ENCODE assay signal across 8 cellular contexts in the genomic region with DNA sequence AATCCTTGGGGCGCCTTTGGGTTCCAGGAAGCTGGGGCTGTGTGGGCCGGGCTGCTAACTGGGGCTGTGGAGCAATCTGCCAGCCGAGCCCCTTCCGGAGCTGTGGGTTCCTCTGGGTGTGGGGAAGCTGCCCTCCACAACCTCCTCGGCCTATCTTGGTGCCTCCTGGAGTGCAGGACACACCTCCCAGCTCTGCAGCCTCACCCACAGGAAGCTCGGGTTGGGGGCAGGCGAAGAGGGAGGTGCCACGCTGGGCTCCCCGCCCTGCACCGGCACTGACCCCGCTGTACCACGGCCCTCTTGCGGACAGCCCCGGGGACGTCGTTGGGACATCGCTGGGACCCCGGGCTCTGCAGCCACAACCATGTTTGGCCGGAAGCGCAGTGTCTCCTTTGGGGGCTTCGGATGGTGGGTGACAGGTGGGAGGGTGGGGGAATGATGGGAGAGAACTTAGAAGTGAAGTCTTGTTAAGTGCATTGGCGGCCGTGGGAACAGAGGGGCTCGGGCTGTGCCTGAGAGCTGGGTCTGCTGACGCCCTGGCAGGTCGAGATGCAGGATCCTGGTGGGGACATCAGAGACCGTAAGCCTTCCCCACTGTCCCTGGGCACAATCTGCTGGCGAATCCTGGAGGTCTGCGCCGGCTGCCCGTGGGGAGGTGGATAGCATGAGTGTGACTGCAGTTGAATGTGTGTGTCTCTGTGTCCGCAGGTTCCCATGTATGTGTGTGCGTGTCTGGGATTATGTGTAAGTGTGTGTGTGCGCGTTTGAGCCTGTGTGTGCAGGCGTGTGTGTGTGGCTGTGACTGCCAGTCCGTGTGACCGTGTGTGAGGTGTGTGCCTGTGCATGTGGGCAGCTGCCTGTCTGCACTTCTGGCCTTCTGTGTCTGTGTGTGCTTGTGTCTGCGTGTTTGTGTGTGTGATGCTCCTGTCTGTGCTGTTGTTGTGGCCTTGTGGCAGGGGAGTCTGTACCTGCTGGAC. TPM values are rescaled to one million over a fixed set of nuclear protein-coding genes. Genes with fewer than 3 reads are reported as not detected.
A peak's percentile ranks its signal among the peaks of the same experiment; 100 is the strongest.
DNase-seq lines count a peak whose midpoint lies in the region; ATAC-seq and TF ChIP-seq lines count a peak whose summit lies in the region.

A gene (plus strand): TSS at position 275 of the 977 bp plus-strand sequence. CDS start 90 bp downstream, at position 365.

- H3K27ac ChIP-seq in right atrium auricular region (no peak within 1 kb of the TSS), uterus (no peak within 1 kb of the TSS)

- no peak for TF ChIP-seq POLR2A in uterus (IDR thresholded peaks at IDR 0.05)

- H3K4me3 ChIP-seq in right atrium auricular region (peak within 1 kb of the TSS in 1 of 2 donors; percentile 27), uterus (no peak within 1 kb of the TSS)

- intact Hi-C loops in uterus (cut with DNase I; ENCODE audit: low total_unique reads): no loop called here

- no peaks in the 10 kb centered on the region for H3K36me3 ChIP-seq in right atrium auricular region
- no peaks in the 10 kb centered on the region for H3K36me3 ChIP-seq in uterus

- TF ChIP-seq CTCF in right atrium auricular region (IDR thresholded peaks at IDR 0.05): no peak
- TF ChIP-seq CTCF in uterus (IDR thresholded peaks at IDR 0.05): no peak

- H3K9me3 ChIP-seq in right atrium auricular region (no peaks in the 10 kb centered on the region), uterus (no peaks in the 10 kb centered on the region)

- no peak for ATAC-seq in GM21423 (IDR thresholded peaks at IDR 0.05; ENCODE audit: unreplicated experiment)

- H3K4me1 ChIP-seq in right atrium auricular region (peaks cover 0 to 19% of the 10 kb centered on the region in 2 donors), uterus (no peaks in the 10 kb centered on the region)

- DNase-seq in NOMO-1 treated with dmso at 0.1 percent for 144 hours (lab: John Stamatoyannopoulos, UW; ENCODE audit: unreplicated experiment): peak; percentile 99
- DNase-seq in activated T-cell treated with anti-CD3 and anti-CD28 coated beads, Interleukin-2, amount 50 U/mL, for 48 hours: peak; percentile 54 to 66
- peak; percentile 60 for DNase-seq in right atrium auricular region (ENCODE audit: low spot score)
- DNase-seq in stimulated activated CD4-positive, alpha-beta T cell treated with anti-CD3 and anti-CD28 coated beads, Interleukin-4, amount 100 ng/mL, for 4 hours: peak; percentile 37 to 48
- no peak for DNase-seq in LoVo (ENCODE audit: low spot score)
- DNase-seq in AG20443 (ENCODE audit: low spot score): no peak
- DNase-seq in uterus: no peak

- H3K27me3 ChIP-seq in right atrium auricular region (no peaks in the 10 kb centered on the region), uterus (no peaks in the 10 kb centered on the region)

RNA-seq across cellular contexts. Expression of the gene that starts here (rescaled TPM):
- total RNA-seq in right atrium auricular region (10 to 100 TPM; 22.4 to 32.9 TPM), uterus (10 to 100 TPM in 1 of 4 donors, 1 to 10 TPM in 3; 1.5 to 23.1 (median 6.7) TPM)

Comparison
In these comparisons a context has a peak if more than half of its experiments do, and no peak if none do; other contexts are left out.
1. DNase-seq: peak in NOMO-1 treated with dmso at 0.1 percent for 144 hours (single experiment), activated T-cell treated with anti-CD3 and anti-CD28 coated beads, Interleukin-2, amount 50 U/mL, for 48 hours (2 of 2), right atrium auricular region (single experiment) and stimulated activated CD4-positive, alpha-beta T cell treated with anti-CD3 and anti-CD28 coated beads, Interleukin-4, amount 100 ng/mL, for 4 hours (2 of 2); none in LoVo (single experiment), AG20443 (single experiment) and uterus (0 of 2).